In the genomic region with DNA sequence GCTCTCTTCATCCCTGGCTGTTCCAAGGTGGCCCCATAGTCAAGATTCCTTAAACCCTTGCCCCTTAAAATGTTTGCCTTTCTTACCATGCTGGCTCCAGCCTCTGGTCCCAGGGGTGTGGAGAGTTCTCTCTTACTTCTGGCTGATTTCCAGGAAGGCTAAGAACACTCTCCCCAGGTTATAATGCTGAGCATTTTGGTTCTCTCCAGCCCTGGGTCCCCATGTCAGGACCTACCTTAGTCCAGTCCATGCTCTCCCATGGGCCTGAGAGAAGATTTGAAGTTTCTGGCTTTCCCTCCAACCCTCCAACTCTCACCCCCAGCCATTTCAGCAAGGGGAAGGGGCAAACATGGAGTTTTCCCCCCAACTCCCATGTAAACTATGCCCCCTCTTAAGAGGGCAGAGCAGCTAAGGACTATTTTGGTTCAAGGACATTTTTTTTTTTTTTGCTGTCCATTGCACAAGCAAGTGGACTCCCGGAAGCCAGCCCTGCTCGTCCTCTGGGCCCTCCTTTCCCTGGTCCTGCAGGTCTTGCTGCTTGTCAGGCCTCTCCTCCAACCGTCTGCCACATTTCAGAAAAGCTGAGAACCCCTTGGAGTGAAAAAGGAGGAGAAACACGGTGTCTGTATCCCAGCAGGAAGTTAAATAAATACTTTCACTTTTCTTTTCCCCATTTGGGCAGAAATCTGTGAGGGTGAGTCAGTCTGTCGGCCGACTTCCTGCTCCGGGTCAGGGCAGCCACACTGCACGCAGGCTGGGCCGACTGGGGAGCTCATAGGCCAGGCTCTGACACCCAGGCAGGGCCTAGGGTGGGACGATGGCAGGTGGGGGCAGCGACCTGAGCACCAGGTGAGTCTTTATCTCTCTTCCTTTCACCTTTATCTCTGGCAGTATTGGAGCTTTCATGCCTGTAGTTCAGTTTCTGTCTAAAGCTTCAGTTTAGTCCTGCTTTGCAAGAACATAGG, we compare ENCODE assay signal across 1 cellular context.
A peak's percentile ranks its signal among the peaks of the same experiment; 100 is the strongest.
TF ChIP-seq lines count a peak whose summit lies in the region.

A gene (plus strand): TSS at position 741 of the 965 bp plus-strand sequence. CDS start 77 bp downstream, at position 818.

TF ChIP-seq in K562, 482 proteins besides CTCF, POLR2A, EP300 and RAD21 (continued from another document and continues in another):
- TF ChIP-seq ZBTB8A (IDR thresholded peaks at IDR 0.05; ENCODE audit: partially characterized antibody) (no peak), CBX3 (IDR thresholded peaks at IDR 0.05; ENCODE audit: borderline replicate concordance in 1 of 2, low read length in 2 of 2) (0 out of 3 replicates have a peak, but pooled peaks of 1 of the 2 experiments have one; percentile 15), JUND (IDR thresholded peaks at IDR 0.05; ENCODE audit: borderline replicate concordance, low read depth, low read length) (peak; percentile 89), JUND (tag; IDR thresholded peaks at IDR 0.05; ENCODE audit: borderline replicate concordance, low read depth, low read length) (peak; percentile 75; the same call in 1 of the 3 replicates), NFIX (CRISPR knock-in tag; IDR thresholded peaks at IDR 0.05; ENCODE audit: low read depth) (no peak), PHF20 (IDR thresholded peaks at IDR 0.05; ENCODE audit: partially characterized antibody) (peak; percentile 45), RBM14 (IDR thresholded peaks at IDR 0.05; ENCODE audit: borderline replicate concordance, insufficient read depth, low read depth, low read length) (no peak), JUN (IDR thresholded peaks at IDR 0.05; ENCODE audit: borderline replicate concordance, low read depth, low read length) (peak; percentile 64), JUN (CRISPR knock-in tag; IDR thresholded peaks at IDR 0.05; ENCODE audit: borderline replicate concordance) (no peak), ZNF561 (CRISPR knock-in tag; conservative IDR thresholded peaks at IDR 0.05) (no peak), SNIP1 (IDR thresholded peaks at IDR 0.05; ENCODE audit: low read depth) (no peak), ZNF217 (CRISPR knock-in tag; IDR thresholded peaks at IDR 0.05) (no peak), SRSF9 (IDR thresholded peaks at IDR 0.05; ENCODE audit: borderline replicate concordance, low read depth, low read length) (no peak), ZNF384 (IDR thresholded peaks at IDR 0.05; ENCODE audit: low read depth, low read length) (0 out of 2 replicates have a peak, but pooled peaks have one; percentile 23), GABPB1 (CRISPR knock-in tag; IDR thresholded peaks at IDR 0.05) (peak; percentile 68; the same call in 1 of the 2 replicates), MCM7 (IDR thresholded peaks at IDR 0.05) (no peak), NR2C2 (CRISPR knock-in tag; IDR thresholded peaks at IDR 0.05) (peak; percentile 87), NR2C2 (tag; IDR thresholded peaks at IDR 0.05) (peak; percentile 98), ZBTB17 (CRISPR knock-in tag; IDR thresholded peaks at IDR 0.05) (no peak), SMAD4 (CRISPR knock-in tag; conservative IDR thresholded peaks at IDR 0.05) (0 out of 2 replicates have a peak, but pooled peaks have one; percentile 43), ZNF766 (CRISPR knock-in tag; conservative IDR thresholded peaks at IDR 0.05) (no peak), MYC (IDR thresholded peaks at IDR 0.05; ENCODE audit: low read depth, low read length) (peak; percentile 53; the same call in 1 of the 2 replicates), MYC (CRISPR knock-in tag; IDR thresholded peaks at IDR 0.05; ENCODE audit: borderline replicate concordance, low read depth) (no peak), CEBPB (tag; IDR thresholded peaks at IDR 0.05) (peak; percentile 36; the same call in 1 of the 2 replicates), SNRNP70 (optimal IDR thresholded peaks at IDR 0.05; ENCODE audit: low read depth, low read length) (no peak), ETV5 (CRISPR knock-in tag; IDR thresholded peaks at IDR 0.05; ENCODE audit: low read depth) (no peak), ZNF134 (CRISPR knock-in tag; conservative IDR thresholded peaks at IDR 0.05) (no peak), CC2D1A (IDR thresholded peaks at IDR 0.05) (no peak), ZKSCAN1 (IDR thresholded peaks at IDR 0.05; ENCODE audit: low read depth, low read length) (no peak)
- TF ChIP-seq, protein P1, sequence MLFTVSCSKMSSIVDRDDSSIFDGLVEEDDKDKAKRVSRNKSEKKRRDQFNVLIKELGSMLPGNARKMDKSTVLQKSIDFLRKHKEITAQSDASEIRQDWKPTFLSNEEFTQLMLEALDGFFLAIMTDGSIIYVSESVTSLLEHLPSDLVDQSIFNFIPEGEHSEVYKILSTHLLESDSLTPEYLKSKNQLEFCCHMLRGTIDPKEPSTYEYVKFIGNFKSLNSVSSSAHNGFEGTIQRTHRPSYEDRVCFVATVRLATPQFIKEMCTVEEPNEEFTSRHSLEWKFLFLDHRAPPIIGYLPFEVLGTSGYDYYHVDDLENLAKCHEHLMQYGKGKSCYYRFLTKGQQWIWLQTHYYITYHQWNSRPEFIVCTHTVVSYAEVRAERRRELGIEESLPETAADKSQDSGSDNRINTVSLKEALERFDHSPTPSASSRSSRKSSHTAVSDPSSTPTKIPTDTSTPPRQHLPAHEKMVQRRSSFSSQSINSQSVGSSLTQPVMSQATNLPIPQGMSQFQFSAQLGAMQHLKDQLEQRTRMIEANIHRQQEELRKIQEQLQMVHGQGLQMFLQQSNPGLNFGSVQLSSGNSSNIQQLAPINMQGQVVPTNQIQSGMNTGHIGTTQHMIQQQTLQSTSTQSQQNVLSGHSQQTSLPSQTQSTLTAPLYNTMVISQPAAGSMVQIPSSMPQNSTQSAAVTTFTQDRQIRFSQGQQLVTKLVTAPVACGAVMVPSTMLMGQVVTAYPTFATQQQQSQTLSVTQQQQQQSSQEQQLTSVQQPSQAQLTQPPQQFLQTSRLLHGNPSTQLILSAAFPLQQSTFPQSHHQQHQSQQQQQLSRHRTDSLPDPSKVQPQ (CRISPR knock-in tag; IDR thresholded peaks at IDR 0.05; ENCODE audit: borderline replicate concordance), result no peak
- TF ChIP-seq, protein P2, sequence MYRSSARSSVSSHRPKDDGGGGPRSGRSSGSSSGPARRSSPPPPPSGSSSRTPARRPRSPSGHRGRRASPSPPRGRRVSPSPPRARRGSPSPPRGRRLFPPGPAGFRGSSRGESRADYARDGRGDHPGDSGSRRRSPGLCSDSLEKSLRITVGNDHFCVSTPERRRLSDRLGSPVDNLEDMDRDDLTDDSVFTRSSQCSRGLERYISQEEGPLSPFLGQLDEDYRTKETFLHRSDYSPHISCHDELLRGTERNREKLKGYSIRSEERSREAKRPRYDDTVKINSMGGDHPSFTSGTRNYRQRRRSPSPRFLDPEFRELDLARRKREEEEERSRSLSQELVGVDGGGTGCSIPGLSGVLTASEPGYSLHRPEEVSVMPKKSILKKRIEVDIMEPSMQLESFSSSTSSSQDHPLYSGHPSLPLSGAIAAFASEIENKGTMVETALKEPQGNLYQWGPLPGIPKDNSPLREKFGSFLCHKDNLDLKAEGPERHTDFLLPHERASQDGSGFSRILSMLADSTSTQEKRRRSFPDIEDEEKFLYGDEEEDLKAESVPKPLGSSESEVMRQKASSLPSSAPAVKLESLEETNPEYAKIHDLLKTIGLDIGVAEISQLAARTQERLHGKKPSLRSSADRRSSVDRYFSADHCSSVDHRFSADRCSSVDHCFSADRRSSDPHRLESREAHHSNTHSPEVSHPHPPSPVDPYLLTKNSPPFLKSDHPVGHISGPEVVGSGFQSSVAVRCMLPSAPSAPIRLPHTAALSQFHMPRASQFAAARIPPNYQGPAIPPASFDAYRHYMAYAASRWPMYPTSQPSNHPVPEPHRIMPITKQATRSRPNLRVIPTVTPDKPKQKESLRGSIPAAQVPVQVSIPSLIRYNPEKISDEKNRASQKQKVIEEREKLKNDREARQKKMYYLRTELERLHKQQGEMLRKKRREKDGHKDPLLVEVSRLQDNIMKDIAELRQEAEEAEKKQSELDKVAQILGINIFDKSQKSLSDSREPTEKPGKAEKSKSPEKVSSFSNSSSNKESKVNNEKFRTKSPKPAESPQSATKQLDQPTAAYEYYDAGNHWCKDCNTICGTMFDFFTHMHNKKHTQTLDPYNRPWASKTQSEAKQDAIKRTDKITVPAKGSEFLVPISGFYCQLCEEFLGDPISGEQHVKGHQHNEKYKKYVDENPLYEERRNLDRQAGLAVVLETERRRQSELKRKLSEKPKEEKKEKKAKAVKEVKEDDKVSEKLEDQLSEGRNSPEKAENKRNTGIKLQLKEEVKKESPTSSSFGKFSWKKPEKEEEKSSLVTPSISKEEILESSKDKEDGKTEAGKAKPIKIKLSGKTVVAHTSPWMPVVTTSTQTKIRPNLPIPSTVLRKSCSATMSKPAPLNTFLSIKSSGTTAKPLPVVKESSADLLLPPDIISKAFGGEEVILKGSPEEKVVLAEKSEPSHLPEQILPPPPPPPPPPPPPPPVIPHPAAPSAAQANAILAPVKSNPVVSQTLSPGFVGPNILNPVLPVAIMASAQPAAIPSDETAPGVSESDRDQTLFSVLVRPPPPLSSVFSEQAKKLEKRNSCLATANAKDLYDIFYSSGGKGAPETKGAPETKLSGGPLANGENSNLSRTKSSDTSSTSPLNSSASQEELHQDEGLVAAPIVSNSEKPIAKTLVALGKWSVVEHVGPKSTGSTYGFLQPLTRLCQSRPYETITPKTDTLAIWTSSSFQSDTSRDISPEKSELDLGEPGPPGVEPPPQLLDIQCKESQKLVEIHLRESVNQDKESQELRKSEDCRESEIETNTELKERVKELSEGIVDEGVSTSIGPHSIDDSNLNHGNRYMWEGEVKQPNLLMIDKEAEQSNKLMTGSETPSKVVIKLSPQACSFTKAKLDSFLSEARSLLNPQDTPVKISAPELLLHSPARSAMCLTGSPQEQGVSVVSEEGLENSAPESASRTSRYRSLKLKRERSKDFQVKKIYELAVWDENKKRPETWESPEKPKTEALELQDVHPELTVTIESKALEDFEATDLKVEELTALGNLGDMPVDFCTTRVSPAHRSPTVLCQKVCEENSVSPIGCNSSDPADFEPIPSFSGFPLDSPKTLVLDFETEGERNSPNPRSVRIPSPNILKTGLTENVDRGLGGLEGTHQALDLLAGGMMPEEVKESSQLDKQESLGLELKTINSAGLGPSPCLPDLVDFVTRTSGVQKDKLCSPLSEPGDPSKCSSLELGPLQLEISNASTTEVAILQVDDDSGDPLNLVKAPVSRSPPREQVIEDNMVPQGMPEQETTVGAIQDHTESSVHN (IDR thresholded peaks at IDR 0.05; ENCODE audit: borderline replicate concordance in 1 of 2, low read depth in 1 of 2), result peak in 1 of 2 experiments; percentile 34; a peak in 1 of 4 replicates
- TF ChIP-seq, protein P3, sequence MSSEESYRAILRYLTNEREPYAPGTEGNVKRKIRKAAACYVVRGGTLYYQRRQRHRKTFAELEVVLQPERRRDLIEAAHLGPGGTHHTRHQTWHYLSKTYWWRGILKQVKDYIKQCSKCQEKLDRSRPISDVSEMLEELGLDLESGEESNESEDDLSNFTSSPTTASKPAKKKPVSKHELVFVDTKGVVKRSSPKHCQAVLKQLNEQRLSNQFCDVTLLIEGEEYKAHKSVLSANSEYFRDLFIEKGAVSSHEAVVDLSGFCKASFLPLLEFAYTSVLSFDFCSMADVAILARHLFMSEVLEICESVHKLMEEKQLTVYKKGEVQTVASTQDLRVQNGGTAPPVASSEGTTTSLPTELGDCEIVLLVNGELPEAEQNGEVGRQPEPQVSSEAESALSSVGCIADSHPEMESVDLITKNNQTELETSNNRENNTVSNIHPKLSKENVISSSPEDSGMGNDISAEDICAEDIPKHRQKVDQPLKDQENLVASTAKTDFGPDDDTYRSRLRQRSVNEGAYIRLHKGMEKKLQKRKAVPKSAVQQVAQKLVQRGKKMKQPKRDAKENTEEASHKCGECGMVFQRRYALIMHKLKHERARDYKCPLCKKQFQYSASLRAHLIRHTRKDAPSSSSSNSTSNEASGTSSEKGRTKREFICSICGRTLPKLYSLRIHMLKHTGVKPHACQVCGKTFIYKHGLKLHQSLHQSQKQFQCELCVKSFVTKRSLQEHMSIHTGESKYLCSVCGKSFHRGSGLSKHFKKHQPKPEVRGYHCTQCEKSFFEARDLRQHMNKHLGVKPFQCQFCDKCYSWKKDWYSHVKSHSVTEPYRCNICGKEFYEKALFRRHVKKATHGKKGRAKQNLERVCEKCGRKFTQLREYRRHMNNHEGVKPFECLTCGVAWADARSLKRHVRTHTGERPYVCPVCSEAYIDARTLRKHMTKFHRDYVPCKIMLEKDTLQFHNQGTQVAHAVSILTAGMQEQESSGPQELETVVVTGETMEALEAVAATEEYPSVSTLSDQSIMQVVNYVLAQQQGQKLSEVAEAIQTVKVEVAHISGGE (CRISPR knock-in tag; IDR thresholded peaks at IDR 0.05), result peak in 1 of 3 experiments; percentile 71; a peak in 2 of 6 replicates
- TF ChIP-seq, protein P4, sequence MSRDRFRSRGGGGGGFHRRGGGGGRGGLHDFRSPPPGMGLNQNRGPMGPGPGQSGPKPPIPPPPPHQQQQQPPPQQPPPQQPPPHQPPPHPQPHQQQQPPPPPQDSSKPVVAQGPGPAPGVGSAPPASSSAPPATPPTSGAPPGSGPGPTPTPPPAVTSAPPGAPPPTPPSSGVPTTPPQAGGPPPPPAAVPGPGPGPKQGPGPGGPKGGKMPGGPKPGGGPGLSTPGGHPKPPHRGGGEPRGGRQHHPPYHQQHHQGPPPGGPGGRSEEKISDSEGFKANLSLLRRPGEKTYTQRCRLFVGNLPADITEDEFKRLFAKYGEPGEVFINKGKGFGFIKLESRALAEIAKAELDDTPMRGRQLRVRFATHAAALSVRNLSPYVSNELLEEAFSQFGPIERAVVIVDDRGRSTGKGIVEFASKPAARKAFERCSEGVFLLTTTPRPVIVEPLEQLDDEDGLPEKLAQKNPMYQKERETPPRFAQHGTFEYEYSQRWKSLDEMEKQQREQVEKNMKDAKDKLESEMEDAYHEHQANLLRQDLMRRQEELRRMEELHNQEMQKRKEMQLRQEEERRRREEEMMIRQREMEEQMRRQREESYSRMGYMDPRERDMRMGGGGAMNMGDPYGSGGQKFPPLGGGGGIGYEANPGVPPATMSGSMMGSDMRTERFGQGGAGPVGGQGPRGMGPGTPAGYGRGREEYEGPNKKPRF (IDR thresholded peaks at IDR 0.05; ENCODE audit: low read depth, low read length), result no peak
- TF ChIP-seq, protein P5, sequence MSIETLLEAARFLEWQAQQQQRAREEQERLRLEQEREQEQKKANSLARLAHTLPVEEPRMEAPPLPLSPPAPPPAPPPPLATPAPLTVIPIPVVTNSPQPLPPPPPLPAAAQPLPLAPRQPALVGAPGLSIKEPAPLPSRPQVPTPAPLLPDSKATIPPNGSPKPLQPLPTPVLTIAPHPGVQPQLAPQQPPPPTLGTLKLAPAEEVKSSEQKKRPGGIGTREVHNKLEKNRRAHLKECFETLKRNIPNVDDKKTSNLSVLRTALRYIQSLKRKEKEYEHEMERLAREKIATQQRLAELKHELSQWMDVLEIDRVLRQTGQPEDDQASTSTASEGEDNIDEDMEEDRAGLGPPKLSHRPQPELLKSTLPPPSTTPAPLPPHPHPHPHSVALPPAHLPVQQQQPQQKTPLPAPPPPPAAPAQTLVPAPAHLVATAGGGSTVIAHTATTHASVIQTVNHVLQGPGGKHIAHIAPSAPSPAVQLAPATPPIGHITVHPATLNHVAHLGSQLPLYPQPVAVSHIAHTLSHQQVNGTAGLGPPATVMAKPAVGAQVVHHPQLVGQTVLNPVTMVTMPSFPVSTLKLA (conservative IDR thresholded peaks at IDR 0.05), result peak; percentile 20 to 51; a peak in 2 of 4 replicates
- TF ChIP-seq, protein P6, sequence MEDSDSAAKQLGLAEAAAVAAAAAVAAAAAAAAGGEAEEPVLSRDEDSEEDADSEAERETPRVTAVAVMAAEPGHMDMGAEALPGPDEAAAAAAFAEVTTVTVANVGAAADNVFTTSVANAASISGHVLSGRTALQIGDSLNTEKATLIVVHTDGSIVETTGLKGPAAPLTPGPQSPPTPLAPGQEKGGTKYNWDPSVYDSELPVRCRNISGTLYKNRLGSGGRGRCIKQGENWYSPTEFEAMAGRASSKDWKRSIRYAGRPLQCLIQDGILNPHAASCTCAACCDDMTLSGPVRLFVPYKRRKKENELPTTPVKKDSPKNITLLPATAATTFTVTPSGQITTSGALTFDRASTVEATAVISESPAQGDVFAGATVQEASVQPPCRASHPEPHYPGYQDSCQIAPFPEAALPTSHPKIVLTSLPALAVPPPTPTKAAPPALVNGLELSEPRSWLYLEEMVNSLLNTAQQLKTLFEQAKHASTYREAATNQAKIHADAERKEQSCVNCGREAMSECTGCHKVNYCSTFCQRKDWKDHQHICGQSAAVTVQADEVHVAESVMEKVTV (CRISPR knock-in tag; IDR thresholded peaks at IDR 0.05), result no peak
